In the genomic region with DNA sequence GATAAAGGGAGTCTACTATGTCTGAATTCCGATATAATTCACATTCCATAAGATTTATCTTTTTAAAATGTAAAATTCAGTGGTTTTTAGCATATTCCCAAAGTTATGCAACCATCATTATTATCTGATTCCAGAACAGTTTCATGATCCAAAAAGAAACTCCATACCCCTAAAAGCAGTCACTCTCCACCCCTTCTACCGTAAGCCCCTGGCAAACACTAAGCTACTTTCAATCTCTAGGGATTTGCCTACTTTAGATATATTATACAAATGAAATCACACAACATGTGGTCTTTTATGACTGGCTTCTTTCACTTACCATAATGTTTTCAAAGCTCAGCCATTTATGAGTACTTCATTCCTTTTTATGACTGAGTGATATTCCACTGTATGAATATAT, we compare ENCODE assay signal across 1 cellular context.
TF ChIP-seq lines count a peak whose summit lies in the region.

No MANE protein-coding gene starts in this region.

TF ChIP-seq in GM12878, 131 proteins besides CTCF, POLR2A, EP300 and RAD21 (continued from another document):
- TF ChIP-seq, protein P1, sequence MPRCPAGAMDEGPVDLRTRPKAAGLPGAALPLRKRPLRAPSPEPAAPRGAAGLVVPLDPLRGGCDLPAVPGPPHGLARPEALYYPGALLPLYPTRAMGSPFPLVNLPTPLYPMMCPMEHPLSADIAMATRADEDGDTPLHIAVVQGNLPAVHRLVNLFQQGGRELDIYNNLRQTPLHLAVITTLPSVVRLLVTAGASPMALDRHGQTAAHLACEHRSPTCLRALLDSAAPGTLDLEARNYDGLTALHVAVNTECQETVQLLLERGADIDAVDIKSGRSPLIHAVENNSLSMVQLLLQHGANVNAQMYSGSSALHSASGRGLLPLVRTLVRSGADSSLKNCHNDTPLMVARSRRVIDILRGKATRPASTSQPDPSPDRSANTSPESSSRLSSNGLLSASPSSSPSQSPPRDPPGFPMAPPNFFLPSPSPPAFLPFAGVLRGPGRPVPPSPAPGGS (IDR thresholded peaks at IDR 0.05; ENCODE audit: borderline replicate concordance, insufficient read depth, low read depth, low read length, poor library complexity, severe bottlenecking): no peak
- TF ChIP-seq SUPT20H (IDR thresholded peaks at IDR 0.05; ENCODE audit: borderline replicate concordance, control insufficient read depth, low read depth, low read length): no peak
- no peak for TF ChIP-seq PAX5 (IDR thresholded peaks at IDR 0.05; ENCODE audit: borderline replicate concordance, low read depth, low read length)
- no peak for TF ChIP-seq POU2F2 (IDR thresholded peaks at IDR 0.05; ENCODE audit: borderline replicate concordance, low read depth, low read length)
TF ChIP-seq in GM12878: peak in this region for 0.
